ENCODE assay signal across 15 cellular contexts in the genomic region with DNA sequence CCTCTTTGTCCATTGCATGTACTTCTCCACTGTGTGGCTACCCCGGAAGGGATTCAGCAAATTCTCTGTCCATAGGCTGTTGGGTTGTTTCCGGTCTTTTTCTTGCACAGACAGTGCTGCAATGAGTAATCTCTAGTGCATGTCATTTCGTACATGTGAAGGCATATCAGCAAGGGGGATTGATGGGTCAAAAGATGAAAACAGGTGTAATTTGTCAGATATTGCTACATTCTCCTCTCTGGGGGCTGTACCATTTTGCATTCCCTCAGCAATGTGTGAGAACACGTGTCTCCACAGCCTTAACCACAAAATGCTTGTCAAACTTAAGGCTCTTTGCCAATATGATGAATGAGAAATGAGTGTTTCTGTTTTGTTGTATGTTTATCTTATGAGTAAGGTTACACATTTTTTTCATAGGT.
A peak's percentile ranks its signal among the peaks of the same experiment; 100 is the strongest.
DNase-seq lines count a peak whose midpoint lies in the region; ATAC-seq, FAIRE-seq and TF ChIP-seq lines count a peak whose summit lies in the region.
"Had no signal": no experiment of that assay in that cellular context is flagged by ENCODE, and none has a peak within 500 bp of the region (broad histone marks: within the 10 kb centered on the region; RNA-seq: fewer than 3 reads in every experiment).

No MANE protein-coding gene starts in this region.

- H3K27me3 Mint-ChIP-seq in endothelial cell (ENCODE audit: unreplicated experiment), result peaks cover 1% of the 10 kb centered on the region

- H3K27me3 ChIP-seq in right atrium auricular region, result no peaks in the 10 kb centered on the region
- H3K27me3 ChIP-seq: adrenal gland, vagina had no signal

- H3K4me3 ChIP-seq in right atrium auricular region (no peak overlapping the region), cardiac fibroblast (replicated peaks in 1 of 2; ENCODE audit: low read depth in 2 of 2, low read length in 2 of 2) (no peak overlapping the region)
- H3K4me3 ChIP-seq: adrenal gland, PC-9, vagina had no signal

- peaks cover 0 to 14% of the 10 kb centered on the region in 2 donors for H3K9me3 ChIP-seq in right atrium auricular region
- H3K9me3 ChIP-seq: adrenal gland, vagina had no signal

- H3K9me3 Mint-ChIP-seq in endothelial cell (ENCODE audit: unreplicated experiment), result no peaks in the 10 kb centered on the region

- DNase-seq in right atrium auricular region (ENCODE audit: low spot score) (peak; percentile 30), Right ventricle myocardium inferior (ENCODE audit: missing footprints) (no peak), cardiac fibroblast (ENCODE audit: low read depth in 2 of 2) (peak; percentile 62 to 90), urothelium cell line (ENCODE audit: low spot score) (peak; percentile 51), endothelial cell (ENCODE audit: low spot score) (no peak), NOMO-1 treated with DMSO at 0.1 percent for 48 hours (lab: John Stamatoyannopoulos, UW; ENCODE audit: unreplicated experiment) (no peak), medulla oblongata (ENCODE audit: extremely low spot score) (no peak)
- DNase-seq: activated CD4-positive, alpha-beta T cell treated with anti-CD3 and anti-CD28 coated beads for 1 hour; hippocampal formation; naive thymus-derived CD4-positive, alpha-beta T cell; NCI-H1092 treated with DMSO at 0.1 percent for 48 hours had no signal

- H3K27ac Mint-ChIP-seq in endothelial cell (ENCODE audit: unreplicated experiment), result no peak overlapping the region
- H3K27ac Mint-ChIP-seq: naive thymus-derived CD4-positive, alpha-beta T cell had no signal

- H3K36me3 ChIP-seq in right atrium auricular region, result no peaks in the 10 kb centered on the region
- H3K36me3 ChIP-seq: adrenal gland, vagina had no signal

- no peak for FAIRE-seq in urothelium cell line (lab: Jason Lieb, UNC)

- H3K27ac ChIP-seq in right atrium auricular region, result no peak overlapping the region
- H3K27ac ChIP-seq: adrenal gland, PC-9, vagina had no signal

- TF ChIP-seq CTCF in right atrium auricular region (IDR thresholded peaks at IDR 0.05) (no peak), cardiac fibroblast (IDR thresholded peaks at IDR 0.05; ENCODE audit: low read depth, low read length) (no peak), endothelial cell (IDR thresholded peaks at IDR 0.05; ENCODE audit: unreplicated experiment) (no peak)

- no peak overlapping the region for H3K4me3 Mint-ChIP-seq in endothelial cell (ENCODE audit: unreplicated experiment)
- H3K4me3 Mint-ChIP-seq: naive thymus-derived CD4-positive, alpha-beta T cell had no signal

- no peaks in the 10 kb centered on the region for H3K4me1 ChIP-seq in right atrium auricular region
- H3K4me1 ChIP-seq: vagina had no signal

- intact Hi-C loops in Right ventricle myocardium inferior (cut with DNase I), result no loop called here

- H3K36me3 Mint-ChIP-seq in endothelial cell (ENCODE audit: low read depth, unreplicated experiment), result no peaks in the 10 kb centered on the region

- no peak for ATAC-seq in Right ventricle myocardium inferior
- ATAC-seq in HG03565 (IDR thresholded peaks at IDR 0.05; ENCODE audit: unreplicated experiment), result peak; percentile 31
- ATAC-seq: naive thymus-derived CD4-positive, alpha-beta T cell had no signal

- no peaks in the 10 kb centered on the region for H3K4me1 Mint-ChIP-seq in endothelial cell (ENCODE audit: unreplicated experiment)

Comparison
In these comparisons a context has a peak if more than half of its experiments do, and no peak if none do; other contexts are left out.
1. DNase-seq: peak in right atrium auricular region (single experiment), cardiac fibroblast (2 of 2) and urothelium cell line (single experiment); none in Right ventricle myocardium inferior (single experiment), endothelial cell (single experiment), NOMO-1 treated with DMSO at 0.1 percent for 48 hours (single experiment) and medulla oblongata (single experiment).